Comparison of ENCODE assay signal across 8 cellular contexts in genomic region chr4:141636771-141637460, GRCh38. TPM values are rescaled to one million over a fixed set of nuclear protein-coding genes. Genes with fewer than 3 reads are reported as not detected.
DNase-seq lines count a peak whose midpoint lies in the region; ATAC-seq and TF ChIP-seq lines count a peak whose summit lies in the region.

No MANE protein-coding gene starts in this region.

- peak overlapping the region; percentile 80 to 98 (median 95) for H3K4me3 Mint-ChIP-seq in naive thymus-derived CD4-positive, alpha-beta T cell

- TF ChIP-seq CTCF in esophagus muscularis mucosa (IDR thresholded peaks at IDR 0.05), result no peak

- no peaks in the 10 kb centered on the region for H3K9me3 Mint-ChIP-seq in naive thymus-derived CD4-positive, alpha-beta T cell

- H3K27ac ChIP-seq in esophagus muscularis mucosa (replicated peaks in 1 of 4) (peak overlapping the region; percentile 73 to 83 (median 81)), aorta (ENCODE audit: low read depth in 1 of 2, low read length in 2 of 2) (peak overlapping the region; percentile 62 to 76)
- H3K27ac ChIP-seq in naive thymus-derived CD4-positive, alpha-beta T cell (ENCODE audit: low read depth, low read length), result peak overlapping the region; percentile 40

- POLR2A ChIA-PET in naive thymus-derived CD4-positive, alpha-beta T cell (lab: Charles Lee), result no interaction called here

- no peak for TF ChIP-seq EP300 in esophagus muscularis mucosa (IDR thresholded peaks at IDR 0.05)

- no peak for TF ChIP-seq POLR2A in esophagus muscularis mucosa (IDR thresholded peaks at IDR 0.05; ENCODE audit: low read depth)

- CTCF ChIA-PET in naive thymus-derived CD4-positive, alpha-beta T cell (lab: Charles Lee), result no interaction called here

- no peaks in the 10 kb centered on the region for H3K9me3 ChIP-seq in esophagus muscularis mucosa
- no peaks in the 10 kb centered on the region for H3K9me3 ChIP-seq in naive thymus-derived CD4-positive, alpha-beta T cell (ENCODE audit: control insufficient read depth in 2 of 3, low read length in 3 of 3)
- no peaks in the 10 kb centered on the region for H3K9me3 ChIP-seq in aorta (ENCODE audit: control insufficient read depth, low read length)

- peaks cover 5 to 51% (median 14%) of the 10 kb centered on the region in 5 donors for H3K27me3 Mint-ChIP-seq in naive thymus-derived CD4-positive, alpha-beta T cell

- peaks cover 8 to 25% (median 16%) of the 10 kb centered on the region in 7 donors for H3K4me1 Mint-ChIP-seq in naive thymus-derived CD4-positive, alpha-beta T cell

- peaks cover 5 to 24% (median 16%) of the 10 kb centered on the region in 4 donors for H3K4me1 ChIP-seq in esophagus muscularis mucosa
- peaks cover 2 to 10% of the 10 kb centered on the region in 2 donors for H3K4me1 ChIP-seq in naive thymus-derived CD4-positive, alpha-beta T cell (ENCODE audit: control insufficient read depth in 2 of 2, insufficient read depth in 2 of 2, low read length in 2 of 2)
- peaks cover 0 to 3% of the 10 kb centered on the region in 2 donors for H3K4me1 ChIP-seq in aorta (ENCODE audit: control insufficient read depth in 1 of 2, insufficient read depth in 2 of 2, low read length in 2 of 2)

- H3K27me3 ChIP-seq in esophagus muscularis mucosa (no peaks in the 10 kb centered on the region), aorta (ENCODE audit: control insufficient read depth in 1 of 2, insufficient read depth in 2 of 2, low read length in 1 of 2) (no peaks in the 10 kb centered on the region)
- H3K27me3 ChIP-seq in naive thymus-derived CD4-positive, alpha-beta T cell (ENCODE audit: control insufficient read depth in 2 of 2, insufficient read depth in 2 of 2, low read length in 2 of 2), result no peaks in the 10 kb centered on the region

- 4% methylated on average over 38 of the region's 41 CpGs for WGBS in esophagus muscularis mucosa
- WGBS in aorta, 2 donors, result 0 to 1% methylated on average over 41 of the region's 41 CpGs

- ATAC-seq in GM21529 (IDR thresholded peaks at IDR 0.05; ENCODE audit: unreplicated experiment) (peak; percentile 45), aorta (ENCODE audit: low FRiP score) (peak; percentile 90)
- ATAC-seq in naive thymus-derived CD4-positive, alpha-beta T cell, result peak; percentile 63

- intact Hi-C loops in esophagus muscularis mucosa (cut with DNase I) (loop anchor here (10.0 kb wide), 1 partner anchor 292 kb away; no protein-coding TSS in a partner anchor), aorta (cut with DNase I) (loop anchor here (5.0 kb wide), 2 partner anchors 285 to 290 kb away; no protein-coding TSS in a partner anchor)
- intact Hi-C loops in naive thymus-derived CD4-positive, alpha-beta T cell (cut with micrococcal nuclease), result loop anchor here (1.0 to 5.0 kb wide), 3 partner anchors 417 to 1545 kb away; partner anchors contain the start of genes INPP4B (in 2 of the 2), USP38 (in 1 of the 2) and ZNF330 (in 1 of the 2)

- H3K27ac Mint-ChIP-seq in naive thymus-derived CD4-positive, alpha-beta T cell, result peak overlapping the region in 6 of 9 donors; percentile 7 to 85 (median 72)

- H3K4me3 ChIP-seq in esophagus muscularis mucosa, result peak overlapping the region; percentile 70 to 95 (median 86)
- H3K4me3 ChIP-seq in naive thymus-derived CD4-positive, alpha-beta T cell (ENCODE audit: low read length), result peak overlapping the region; percentile 80
- peak overlapping the region; percentile 76 to 97 for H3K4me3 ChIP-seq in aorta (ENCODE audit: low read length in 2 of 2)

- peaks cover 0 to 3% (median 0%) of the 10 kb centered on the region in 5 donors for H3K36me3 Mint-ChIP-seq in naive thymus-derived CD4-positive, alpha-beta T cell

- no peaks in the 10 kb centered on the region for H3K36me3 ChIP-seq in esophagus muscularis mucosa
- peaks cover 0 to 7% (median 0%) of the 10 kb centered on the region in 3 experiments for H3K36me3 ChIP-seq in naive thymus-derived CD4-positive, alpha-beta T cell (ENCODE audit: control insufficient read depth in 2 of 3, insufficient read depth in 3 of 3, low read length in 3 of 3)
- H3K36me3 ChIP-seq in aorta (ENCODE audit: control insufficient read depth in 1 of 2, insufficient read depth in 2 of 2, low read length in 1 of 2), result no peaks in the 10 kb centered on the region

- peak; percentile 19 for DNase-seq in DMS153 treated with DMSO at 0.1 percent for 48 hours (lab: John Stamatoyannopoulos, UW; ENCODE audit: unreplicated experiment)
- DNase-seq in DMS153 (lab: John Stamatoyannopoulos, UW), result no peak
- DNase-seq in HS-27A (ENCODE audit: low read depth), result peak; percentile 62
- peak; percentile 12 for DNase-seq in activated CD4-positive, alpha-beta T cell treated with anti-CD3 and anti-CD28 coated beads, Interleukin-2, amount 50 U/mL, for 1 hour
- DNase-seq in esophagus muscularis mucosa (ENCODE audit: extremely low spot score), result no peak
- peak in 6 of 9 donors; percentile 0 to 38 (median 13) for DNase-seq in naive thymus-derived CD4-positive, alpha-beta T cell
- peak; percentile 65 to 85 for DNase-seq in aorta

RNA-seq across cellular contexts. Expression of gene IL15, which starts 0.5 kb away (rescaled TPM):
- 1 to 10 TPM; 3.0 to 5.0 (median 3.7) TPM for total RNA-seq in esophagus muscularis mucosa
- total RNA-seq in naive thymus-derived CD4-positive, alpha-beta T cell, result 1 to 10 TPM in 3 of 5 experiments, under 1 TPM in 2; 0.54 to 8.7 (median 2.7) TPM
- polyA plus RNA-seq in naive thymus-derived CD4-positive, alpha-beta T cell, result under 1 TPM; 0.47 to 0.64 TPM
- total RNA-seq in aorta, result 10 to 100 TPM; 10.3 to 15.2 TPM
- polyA plus RNA-seq in aorta, result 10 to 100 TPM; 11.3 to 19.7 TPM

Comparison
In these comparisons a context has a peak if more than half of its experiments do, and no peak if none do; other contexts are left out.
1. DNase-seq: peak in DMS153 treated with DMSO at 0.1 percent for 48 hours (single experiment), HS-27A (single experiment), activated CD4-positive, alpha-beta T cell treated with anti-CD3 and anti-CD28 coated beads, Interleukin-2, amount 50 U/mL, for 1 hour (single experiment), naive thymus-derived CD4-positive, alpha-beta T cell (6 of 9) and aorta (2 of 2); none in DMS153 (single experiment) and esophagus muscularis mucosa (single experiment).
2. Peak in every context shown above with its lines, with median percentiles within 50 percentile points of each other: ATAC-seq, H3K27ac ChIP-seq and H3K4me3 ChIP-seq.